In the genomic region with DNA sequence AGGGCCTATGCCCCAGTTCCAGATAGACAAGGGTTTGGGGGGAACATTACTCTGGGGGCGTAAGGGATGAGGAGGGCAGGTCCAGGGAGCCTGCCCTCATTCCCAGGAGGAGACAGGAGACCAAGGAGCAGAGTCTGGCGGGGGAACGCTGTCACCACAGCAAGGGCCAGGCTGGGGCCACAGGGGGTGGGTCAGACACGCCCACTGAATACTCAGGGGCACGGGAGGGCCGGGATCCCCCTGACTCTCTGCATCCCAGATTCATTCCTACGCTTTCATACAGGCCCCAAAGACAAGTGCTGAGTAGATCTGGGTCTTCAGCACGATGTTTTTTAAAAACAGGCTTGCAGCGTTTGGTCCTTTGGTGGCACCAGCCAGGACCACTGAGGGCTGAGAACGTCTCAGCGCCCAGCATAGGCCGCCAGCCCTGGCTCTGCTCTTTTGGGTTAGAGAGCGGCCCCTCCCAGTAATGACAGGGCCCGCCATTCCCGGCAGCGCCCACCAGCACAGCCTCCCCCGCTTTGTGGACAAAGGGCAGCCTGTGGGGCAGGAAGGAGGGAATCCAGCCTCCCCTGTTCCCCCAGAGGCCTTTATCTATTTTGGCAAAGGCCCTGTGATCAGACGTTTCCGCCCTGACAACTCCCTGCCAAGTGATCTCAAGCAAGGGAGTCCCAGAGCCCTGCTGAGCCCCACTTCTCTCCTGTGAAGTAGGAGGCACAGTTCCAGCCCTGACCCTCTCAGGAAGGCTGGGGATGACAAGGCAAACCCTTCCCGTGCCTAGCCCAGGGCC, we compare ENCODE assay signal across 1 cellular context.
TF ChIP-seq lines count a peak whose summit lies in the region.

No MANE protein-coding gene starts in this region.

TF ChIP-seq in K562, 482 proteins besides CTCF, POLR2A, EP300 and RAD21 (continued from another document):
- TF ChIP-seq, protein P1, sequence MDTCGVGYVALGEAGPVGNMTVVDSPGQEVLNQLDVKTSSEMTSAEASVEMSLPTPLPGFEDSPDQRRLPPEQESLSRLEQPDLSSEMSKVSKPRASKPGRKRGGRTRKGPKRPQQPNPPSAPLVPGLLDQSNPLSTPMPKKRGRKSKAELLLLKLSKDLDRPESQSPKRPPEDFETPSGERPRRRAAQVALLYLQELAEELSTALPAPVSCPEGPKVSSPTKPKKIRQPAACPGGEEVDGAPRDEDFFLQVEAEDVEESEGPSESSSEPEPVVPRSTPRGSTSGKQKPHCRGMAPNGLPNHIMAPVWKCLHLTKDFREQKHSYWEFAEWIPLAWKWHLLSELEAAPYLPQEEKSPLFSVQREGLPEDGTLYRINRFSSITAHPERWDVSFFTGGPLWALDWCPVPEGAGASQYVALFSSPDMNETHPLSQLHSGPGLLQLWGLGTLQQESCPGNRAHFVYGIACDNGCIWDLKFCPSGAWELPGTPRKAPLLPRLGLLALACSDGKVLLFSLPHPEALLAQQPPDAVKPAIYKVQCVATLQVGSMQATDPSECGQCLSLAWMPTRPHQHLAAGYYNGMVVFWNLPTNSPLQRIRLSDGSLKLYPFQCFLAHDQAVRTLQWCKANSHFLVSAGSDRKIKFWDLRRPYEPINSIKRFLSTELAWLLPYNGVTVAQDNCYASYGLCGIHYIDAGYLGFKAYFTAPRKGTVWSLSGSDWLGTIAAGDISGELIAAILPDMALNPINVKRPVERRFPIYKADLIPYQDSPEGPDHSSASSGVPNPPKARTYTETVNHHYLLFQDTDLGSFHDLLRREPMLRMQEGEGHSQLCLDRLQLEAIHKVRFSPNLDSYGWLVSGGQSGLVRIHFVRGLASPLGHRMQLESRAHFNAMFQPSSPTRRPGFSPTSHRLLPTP (IDR thresholded peaks at IDR 0.05; ENCODE audit: borderline replicate concordance, extremely low read depth, insufficient read length) = no peak
- no peak for TF ChIP-seq RBFOX2 (IDR thresholded peaks at IDR 0.05; ENCODE audit: low read depth, low read length)
- TF ChIP-seq HMGN3 (IDR thresholded peaks at IDR 0.05; ENCODE audit: borderline replicate concordance, extremely low read depth, insufficient read length, low read depth, low read length) = peak; percentile 57
- peak; percentile 42; the same call in 1 of the 2 replicates for TF ChIP-seq KLF6 (CRISPR knock-in tag; IDR thresholded peaks at IDR 0.05; ENCODE audit: borderline replicate concordance)
- TF ChIP-seq, protein P2, sequence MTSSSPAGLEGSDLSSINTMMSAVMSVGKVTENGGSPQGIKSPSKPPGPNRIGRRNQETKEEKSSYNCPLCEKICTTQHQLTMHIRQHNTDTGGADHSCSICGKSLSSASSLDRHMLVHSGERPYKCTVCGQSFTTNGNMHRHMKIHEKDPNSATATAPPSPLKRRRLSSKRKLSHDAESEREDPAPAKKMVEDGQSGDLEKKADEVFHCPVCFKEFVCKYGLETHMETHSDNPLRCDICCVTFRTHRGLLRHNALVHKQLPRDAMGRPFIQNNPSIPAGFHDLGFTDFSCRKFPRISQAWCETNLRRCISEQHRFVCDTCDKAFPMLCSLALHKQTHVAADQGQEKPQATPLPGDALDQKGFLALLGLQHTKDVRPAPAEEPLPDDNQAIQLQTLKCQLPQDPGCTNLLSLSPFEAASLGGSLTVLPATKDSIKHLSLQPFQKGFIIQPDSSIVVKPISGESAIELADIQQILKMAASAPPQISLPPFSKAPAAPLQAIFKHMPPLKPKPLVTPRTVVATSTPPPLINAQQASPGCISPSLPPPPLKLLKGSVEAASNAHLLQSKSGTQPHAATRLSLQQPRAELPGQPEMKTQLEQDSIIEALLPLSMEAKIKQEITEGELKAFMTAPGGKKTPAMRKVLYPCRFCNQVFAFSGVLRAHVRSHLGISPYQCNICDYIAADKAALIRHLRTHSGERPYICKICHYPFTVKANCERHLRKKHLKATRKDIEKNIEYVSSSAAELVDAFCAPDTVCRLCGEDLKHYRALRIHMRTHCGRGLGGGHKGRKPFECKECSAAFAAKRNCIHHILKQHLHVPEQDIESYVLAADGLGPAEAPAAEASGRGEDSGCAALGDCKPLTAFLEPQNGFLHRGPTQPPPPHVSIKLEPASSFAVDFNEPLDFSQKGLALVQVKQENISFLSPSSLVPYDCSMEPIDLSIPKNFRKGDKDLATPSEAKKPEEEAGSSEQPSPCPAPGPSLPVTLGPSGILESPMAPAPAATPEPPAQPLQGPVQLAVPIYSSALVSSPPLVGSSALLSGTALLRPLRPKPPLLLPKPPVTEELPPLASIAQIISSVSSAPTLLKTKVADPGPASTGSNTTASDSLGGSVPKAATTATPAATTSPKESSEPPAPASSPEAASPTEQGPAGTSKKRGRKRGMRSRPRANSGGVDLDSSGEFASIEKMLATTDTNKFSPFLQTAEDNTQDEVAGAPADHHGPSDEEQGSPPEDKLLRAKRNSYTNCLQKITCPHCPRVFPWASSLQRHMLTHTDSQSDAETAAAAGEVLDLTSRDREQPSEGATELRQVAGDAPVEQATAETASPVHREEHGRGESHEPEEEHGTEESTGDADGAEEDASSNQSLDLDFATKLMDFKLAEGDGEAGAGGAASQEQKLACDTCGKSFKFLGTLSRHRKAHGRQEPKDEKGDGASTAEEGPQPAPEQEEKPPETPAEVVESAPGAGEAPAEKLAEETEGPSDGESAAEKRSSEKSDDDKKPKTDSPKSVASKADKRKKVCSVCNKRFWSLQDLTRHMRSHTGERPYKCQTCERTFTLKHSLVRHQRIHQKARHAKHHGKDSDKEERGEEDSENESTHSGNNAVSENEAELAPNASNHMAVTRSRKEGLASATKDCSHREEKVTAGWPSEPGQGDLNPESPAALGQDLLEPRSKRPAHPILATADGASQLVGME (CRISPR knock-in tag; IDR thresholded peaks at IDR 0.05) = peak; percentile 75; the same call in 1 of the 2 replicates
- TF ChIP-seq ZKSCAN1 (IDR thresholded peaks at IDR 0.05; ENCODE audit: low read depth, low read length) = peak; percentile 98
- peak; percentile 78 for TF ChIP-seq CBFA2T3 (IDR thresholded peaks at IDR 0.05)
- TF ChIP-seq CTBP1 (IDR thresholded peaks at IDR 0.05; ENCODE audit: borderline replicate concordance) = peak; percentile 36; the same call in 1 of the 2 replicates
- no peak for TF ChIP-seq HEY1 (CRISPR knock-in tag; IDR thresholded peaks at IDR 0.05; ENCODE audit: borderline replicate concordance)
- TF ChIP-seq ZFP30 (CRISPR knock-in tag; IDR thresholded peaks at IDR 0.05; ENCODE audit: borderline replicate concordance) = no peak
- TF ChIP-seq ZC3H11A (IDR thresholded peaks at IDR 0.05; ENCODE audit: low read depth, low read length) = no peak
- TF ChIP-seq ZBTB7A (IDR thresholded peaks at IDR 0.05; ENCODE audit: borderline replicate concordance, control insufficient read depth, low read depth, low read length) = peak; percentile 45; the same call in 1 of the 2 replicates
- TF ChIP-seq ELF2 (CRISPR knock-in tag; IDR thresholded peaks at IDR 0.05) = 0 out of 2 replicates have a peak, but pooled peaks have one; percentile 47
- TF ChIP-seq DACH1 (IDR thresholded peaks at IDR 0.05; ENCODE audit: partially characterized antibody) = no peak
- TF ChIP-seq RCOR1 (IDR thresholded peaks at IDR 0.05; ENCODE audit: borderline replicate concordance in 1 of 2, low read depth in 2 of 2, low read length in 2 of 2) = peak in 1 of 2 experiments; percentile 76; a peak in 2 of 4 replicates
- peak; percentile 54; the same call in 1 of the 2 replicates for TF ChIP-seq ZNF589 (CRISPR knock-in tag; IDR thresholded peaks at IDR 0.05; ENCODE audit: low read depth)
- peak; percentile 80 for TF ChIP-seq SMAD4 (CRISPR knock-in tag; conservative IDR thresholded peaks at IDR 0.05)
- peak; percentile 43; the same call in 1 of the 2 replicates for TF ChIP-seq GABPA (tag; conservative IDR thresholded peaks at IDR 0.05; ENCODE audit: low read depth)
- TF ChIP-seq ZNF134 (CRISPR knock-in tag; conservative IDR thresholded peaks at IDR 0.05) = no peak
- TF ChIP-seq HDAC2 (IDR thresholded peaks at IDR 0.05) = 0 out of 2 replicates have a peak, but pooled peaks have one; percentile 33
- TF ChIP-seq, protein P3, sequence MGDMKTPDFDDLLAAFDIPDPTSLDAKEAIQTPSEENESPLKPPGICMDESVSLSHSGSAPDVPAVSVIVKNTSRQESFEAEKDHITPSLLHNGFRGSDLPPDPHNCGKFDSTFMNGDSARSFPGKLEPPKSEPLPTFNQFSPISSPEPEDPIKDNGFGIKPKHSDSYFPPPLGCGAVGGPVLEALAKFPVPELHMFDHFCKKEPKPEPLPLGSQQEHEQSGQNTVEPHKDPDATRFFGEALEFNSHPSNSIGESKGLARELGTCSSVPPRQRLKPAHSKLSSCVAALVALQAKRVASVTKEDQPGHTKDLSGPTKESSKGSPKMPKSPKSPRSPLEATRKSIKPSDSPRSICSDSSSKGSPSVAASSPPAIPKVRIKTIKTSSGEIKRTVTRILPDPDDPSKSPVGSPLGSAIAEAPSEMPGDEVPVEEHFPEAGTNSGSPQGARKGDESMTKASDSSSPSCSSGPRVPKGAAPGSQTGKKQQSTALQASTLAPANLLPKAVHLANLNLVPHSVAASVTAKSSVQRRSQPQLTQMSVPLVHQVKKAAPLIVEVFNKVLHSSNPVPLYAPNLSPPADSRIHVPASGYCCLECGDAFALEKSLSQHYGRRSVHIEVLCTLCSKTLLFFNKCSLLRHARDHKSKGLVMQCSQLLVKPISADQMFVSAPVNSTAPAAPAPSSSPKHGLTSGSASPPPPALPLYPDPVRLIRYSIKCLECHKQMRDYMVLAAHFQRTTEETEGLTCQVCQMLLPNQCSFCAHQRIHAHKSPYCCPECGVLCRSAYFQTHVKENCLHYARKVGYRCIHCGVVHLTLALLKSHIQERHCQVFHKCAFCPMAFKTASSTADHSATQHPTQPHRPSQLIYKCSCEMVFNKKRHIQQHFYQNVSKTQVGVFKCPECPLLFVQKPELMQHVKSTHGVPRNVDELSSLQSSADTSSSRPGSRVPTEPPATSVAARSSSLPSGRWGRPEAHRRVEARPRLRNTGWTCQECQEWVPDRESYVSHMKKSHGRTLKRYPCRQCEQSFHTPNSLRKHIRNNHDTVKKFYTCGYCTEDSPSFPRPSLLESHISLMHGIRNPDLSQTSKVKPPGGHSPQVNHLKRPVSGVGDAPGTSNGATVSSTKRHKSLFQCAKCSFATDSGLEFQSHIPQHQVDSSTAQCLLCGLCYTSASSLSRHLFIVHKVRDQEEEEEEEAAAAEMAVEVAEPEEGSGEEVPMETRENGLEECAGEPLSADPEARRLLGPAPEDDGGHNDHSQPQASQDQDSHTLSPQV (IDR thresholded peaks at IDR 0.05) = peak; percentile 63
- TF ChIP-seq, protein P4, sequence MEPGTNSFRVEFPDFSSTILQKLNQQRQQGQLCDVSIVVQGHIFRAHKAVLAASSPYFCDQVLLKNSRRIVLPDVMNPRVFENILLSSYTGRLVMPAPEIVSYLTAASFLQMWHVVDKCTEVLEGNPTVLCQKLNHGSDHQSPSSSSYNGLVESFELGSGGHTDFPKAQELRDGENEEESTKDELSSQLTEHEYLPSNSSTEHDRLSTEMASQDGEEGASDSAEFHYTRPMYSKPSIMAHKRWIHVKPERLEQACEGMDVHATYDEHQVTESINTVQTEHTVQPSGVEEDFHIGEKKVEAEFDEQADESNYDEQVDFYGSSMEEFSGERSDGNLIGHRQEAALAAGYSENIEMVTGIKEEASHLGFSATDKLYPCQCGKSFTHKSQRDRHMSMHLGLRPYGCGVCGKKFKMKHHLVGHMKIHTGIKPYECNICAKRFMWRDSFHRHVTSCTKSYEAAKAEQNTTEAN (CRISPR knock-in tag; IDR thresholded peaks at IDR 0.05) = no peak
- no peak for TF ChIP-seq FOXA1 (IDR thresholded peaks at IDR 0.05; ENCODE audit: borderline replicate concordance)
- TF ChIP-seq SOX6 (IDR thresholded peaks at IDR 0.05) = peak; percentile 32; the same call in 1 of the 2 replicates
- TF ChIP-seq ZNF175 (CRISPR knock-in tag; IDR thresholded peaks at IDR 0.05; ENCODE audit: low read depth) = 0 out of 2 replicates have a peak, but pooled peaks have one; percentile 49
- TF ChIP-seq, protein P5, sequence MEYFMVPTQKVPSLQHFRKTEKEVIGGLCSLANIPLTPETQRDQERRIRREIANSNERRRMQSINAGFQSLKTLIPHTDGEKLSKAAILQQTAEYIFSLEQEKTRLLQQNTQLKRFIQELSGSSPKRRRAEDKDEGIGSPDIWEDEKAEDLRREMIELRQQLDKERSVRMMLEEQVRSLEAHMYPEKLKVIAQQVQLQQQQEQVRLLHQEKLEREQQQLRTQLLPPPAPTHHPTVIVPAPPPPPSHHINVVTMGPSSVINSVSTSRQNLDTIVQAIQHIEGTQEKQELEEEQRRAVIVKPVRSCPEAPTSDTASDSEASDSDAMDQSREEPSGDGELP (CRISPR knock-in tag; IDR thresholded peaks at IDR 0.05; ENCODE audit: borderline replicate concordance) = peak; percentile 53; the same call in 1 of the 2 replicates
